Comparison of ENCODE assay signal across 2 cellular contexts in the genomic region with DNA sequence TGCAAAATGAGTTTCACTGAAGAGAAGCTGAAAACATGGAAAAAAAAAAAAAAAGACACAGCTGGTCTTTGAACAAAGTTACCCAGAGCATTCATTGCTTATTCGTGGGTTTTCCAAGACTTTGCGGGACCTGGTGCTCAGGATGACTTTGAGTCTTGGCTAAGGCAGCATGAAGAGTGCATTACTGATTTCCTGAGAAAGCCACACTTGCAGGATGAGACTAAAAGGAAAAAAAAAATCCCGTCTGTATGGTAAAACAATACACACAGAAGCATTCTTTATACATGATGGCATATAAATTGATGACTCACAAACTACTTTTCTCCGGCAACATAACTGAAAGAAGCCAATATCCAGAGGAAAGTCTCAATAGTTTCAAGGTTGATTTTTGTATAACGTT.
TF ChIP-seq lines count a peak whose summit lies in the region.

No MANE protein-coding gene starts in this region.

TF ChIP-seq in SK-N-SH, 30 proteins besides CTCF, POLR2A, EP300 and RAD21 (continued from another document):
- TF ChIP-seq NFIC (IDR thresholded peaks at IDR 0.05; ENCODE audit: borderline replicate concordance) (peak; percentile 86), POLR2AphosphoS5 (IDR thresholded peaks at IDR 0.05; ENCODE audit: low read depth, low read length) (peak; percentile 63; the same call in 1 of the 2 replicates), SIN3A (IDR thresholded peaks at IDR 0.05; ENCODE audit: borderline replicate concordance, low read depth, low read length) (no peak; the same call in 1 of the 2 replicates), FOXM1 (IDR thresholded peaks at IDR 0.05; ENCODE audit: low read depth) (peak; percentile 75; the same call in 1 of the 2 replicates), FOSL2 (IDR thresholded peaks at IDR 0.05; ENCODE audit: borderline replicate concordance, low read depth) (peak; percentile 95), JUND (IDR thresholded peaks at IDR 0.05) (peak; percentile 98)
- TF ChIP-seq, protein P1, sequence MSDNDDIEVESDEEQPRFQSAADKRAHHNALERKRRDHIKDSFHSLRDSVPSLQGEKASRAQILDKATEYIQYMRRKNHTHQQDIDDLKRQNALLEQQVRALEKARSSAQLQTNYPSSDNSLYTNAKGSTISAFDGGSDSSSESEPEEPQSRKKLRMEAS (IDR thresholded peaks at IDR 0.05; ENCODE audit: low read depth), result peak; percentile 58; the same call in 1 of the 2 replicates
- TF ChIP-seq, protein P2, sequence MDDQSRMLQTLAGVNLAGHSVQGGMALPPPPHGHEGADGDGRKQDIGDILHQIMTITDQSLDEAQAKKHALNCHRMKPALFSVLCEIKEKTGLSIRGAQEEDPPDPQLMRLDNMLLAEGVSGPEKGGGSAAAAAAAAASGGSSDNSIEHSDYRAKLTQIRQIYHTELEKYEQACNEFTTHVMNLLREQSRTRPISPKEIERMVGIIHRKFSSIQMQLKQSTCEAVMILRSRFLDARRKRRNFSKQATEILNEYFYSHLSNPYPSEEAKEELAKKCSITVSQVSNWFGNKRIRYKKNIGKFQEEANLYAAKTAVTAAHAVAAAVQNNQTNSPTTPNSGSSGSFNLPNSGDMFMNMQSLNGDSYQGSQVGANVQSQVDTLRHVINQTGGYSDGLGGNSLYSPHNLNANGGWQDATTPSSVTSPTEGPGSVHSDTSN (IDR thresholded peaks at IDR 0.05), result peak; percentile 78

TF ChIP-seq in WTC11, 78 proteins besides CTCF, POLR2A, EP300 and RAD21 (continued from another document):
- TF ChIP-seq, protein P3, sequence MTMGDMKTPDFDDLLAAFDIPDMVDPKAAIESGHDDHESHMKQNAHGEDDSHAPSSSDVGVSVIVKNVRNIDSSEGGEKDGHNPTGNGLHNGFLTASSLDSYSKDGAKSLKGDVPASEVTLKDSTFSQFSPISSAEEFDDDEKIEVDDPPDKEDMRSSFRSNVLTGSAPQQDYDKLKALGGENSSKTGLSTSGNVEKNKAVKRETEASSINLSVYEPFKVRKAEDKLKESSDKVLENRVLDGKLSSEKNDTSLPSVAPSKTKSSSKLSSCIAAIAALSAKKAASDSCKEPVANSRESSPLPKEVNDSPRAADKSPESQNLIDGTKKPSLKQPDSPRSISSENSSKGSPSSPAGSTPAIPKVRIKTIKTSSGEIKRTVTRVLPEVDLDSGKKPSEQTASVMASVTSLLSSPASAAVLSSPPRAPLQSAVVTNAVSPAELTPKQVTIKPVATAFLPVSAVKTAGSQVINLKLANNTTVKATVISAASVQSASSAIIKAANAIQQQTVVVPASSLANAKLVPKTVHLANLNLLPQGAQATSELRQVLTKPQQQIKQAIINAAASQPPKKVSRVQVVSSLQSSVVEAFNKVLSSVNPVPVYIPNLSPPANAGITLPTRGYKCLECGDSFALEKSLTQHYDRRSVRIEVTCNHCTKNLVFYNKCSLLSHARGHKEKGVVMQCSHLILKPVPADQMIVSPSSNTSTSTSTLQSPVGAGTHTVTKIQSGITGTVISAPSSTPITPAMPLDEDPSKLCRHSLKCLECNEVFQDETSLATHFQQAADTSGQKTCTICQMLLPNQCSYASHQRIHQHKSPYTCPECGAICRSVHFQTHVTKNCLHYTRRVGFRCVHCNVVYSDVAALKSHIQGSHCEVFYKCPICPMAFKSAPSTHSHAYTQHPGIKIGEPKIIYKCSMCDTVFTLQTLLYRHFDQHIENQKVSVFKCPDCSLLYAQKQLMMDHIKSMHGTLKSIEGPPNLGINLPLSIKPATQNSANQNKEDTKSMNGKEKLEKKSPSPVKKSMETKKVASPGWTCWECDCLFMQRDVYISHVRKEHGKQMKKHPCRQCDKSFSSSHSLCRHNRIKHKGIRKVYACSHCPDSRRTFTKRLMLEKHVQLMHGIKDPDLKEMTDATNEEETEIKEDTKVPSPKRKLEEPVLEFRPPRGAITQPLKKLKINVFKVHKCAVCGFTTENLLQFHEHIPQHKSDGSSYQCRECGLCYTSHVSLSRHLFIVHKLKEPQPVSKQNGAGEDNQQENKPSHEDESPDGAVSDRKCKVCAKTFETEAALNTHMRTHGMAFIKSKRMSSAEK (CRISPR knock-in tag; IDR thresholded peaks at IDR 0.05; ENCODE audit: borderline replicate concordance), result no peak
- TF ChIP-seq TEAD1 (CRISPR knock-in tag; IDR thresholded peaks at IDR 0.05) (no peak), NR2C2 (CRISPR knock-in tag; IDR thresholded peaks at IDR 0.05) (no peak), ZNF263 (CRISPR knock-in tag; IDR thresholded peaks at IDR 0.05; ENCODE audit: low read depth) (no peak), NR1H2 (CRISPR knock-in tag; IDR thresholded peaks at IDR 0.05) (no peak), FOXK1 (CRISPR knock-in tag; IDR thresholded peaks at IDR 0.05) (no peak), KAT7 (CRISPR knock-in tag; IDR thresholded peaks at IDR 0.05; ENCODE audit: borderline replicate concordance) (no peak)
- TF ChIP-seq, protein P4, sequence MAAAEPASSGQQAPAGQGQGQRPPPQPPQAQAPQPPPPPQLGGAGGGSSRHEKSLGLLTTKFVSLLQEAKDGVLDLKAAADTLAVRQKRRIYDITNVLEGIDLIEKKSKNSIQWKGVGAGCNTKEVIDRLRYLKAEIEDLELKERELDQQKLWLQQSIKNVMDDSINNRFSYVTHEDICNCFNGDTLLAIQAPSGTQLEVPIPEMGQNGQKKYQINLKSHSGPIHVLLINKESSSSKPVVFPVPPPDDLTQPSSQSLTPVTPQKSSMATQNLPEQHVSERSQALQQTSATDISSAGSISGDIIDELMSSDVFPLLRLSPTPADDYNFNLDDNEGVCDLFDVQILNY (CRISPR knock-in tag; IDR thresholded peaks at IDR 0.05), result no peak
